7 cellular contexts compared by ENCODE assay signal in genomic region chr3:50316657-50317242, GRCh38. TPM values are rescaled to one million over a fixed set of nuclear protein-coding genes. Genes with fewer than 3 reads are reported as not detected.
DNase-seq lines count a peak whose midpoint lies in the region; ATAC-seq and TF ChIP-seq lines count a peak whose summit lies in the region.

No MANE protein-coding gene starts in this region.

- peak; percentile 10 for TF ChIP-seq CTCF in foreskin keratinocyte (conservative IDR thresholded peaks at IDR 0.05)

- H3K27me3 ChIP-seq in foreskin keratinocyte, result no peaks in the 10 kb centered on the region

- peak; percentile 89 for ATAC-seq in foreskin keratinocyte
- no peak for ATAC-seq in HG02759 (IDR thresholded peaks at IDR 0.05; ENCODE audit: unreplicated experiment)
- ATAC-seq in HG03159 (IDR thresholded peaks at IDR 0.05; ENCODE audit: unreplicated experiment), result no peak

- peak overlapping the region; percentile 77 for H3K27ac ChIP-seq in foreskin keratinocyte

- DNase-seq in NAMALWA (ENCODE audit: low spot score) (peak; percentile 28), foreskin keratinocyte (peak; percentile 95 to 97), NCI-H1105 (lab: John Stamatoyannopoulos, UW) (no peak)
- DNase-seq in activated CD8-positive, alpha-beta memory T cell treated with anti-CD3 and anti-CD28 coated beads for 24 hours, result peak; percentile 81
- peak; percentile 28 for DNase-seq in stimulated activated CD8-positive, alpha-beta memory T cell treated with anti-CD3 and anti-CD28 coated beads, Interleukin-15, amount 100 ng/mL, for 24 hours (ENCODE audit: low read depth)

- peaks cover 13% of the 10 kb centered on the region for H3K4me1 ChIP-seq in foreskin keratinocyte

RNA-seq across cellular contexts. Expression of gene HYAL2, which starts 5.8 kb away (rescaled TPM):
- total RNA-seq in foreskin keratinocyte, result 57.8 and 59.1 TPM in 2 replicates
- 59.2 and 60.3 TPM in 2 replicates for polyA plus RNA-seq in foreskin keratinocyte

RNA-seq across cellular contexts. Expression of gene TUSC2, which starts 11.3 kb away (rescaled TPM):
- total RNA-seq in foreskin keratinocyte, result 21.8 and 23.6 TPM in 2 replicates
- polyA plus RNA-seq in foreskin keratinocyte, result 35.2 and 37.4 TPM in 2 replicates

RNA-seq across cellular contexts. Expression of gene HYAL1, which starts 13.4 kb away (rescaled TPM):
- 2.0 and 3.2 TPM in 2 replicates for total RNA-seq in foreskin keratinocyte
- 1.5 and 2.8 TPM in 2 replicates for polyA plus RNA-seq in foreskin keratinocyte

RNA-seq across cellular contexts. Expression of gene HYAL3, which starts 17.5 kb away (rescaled TPM):
- 8.3 and 8.4 TPM in 2 replicates for total RNA-seq in foreskin keratinocyte
- 11.4 and 12.4 TPM in 2 replicates for polyA plus RNA-seq in foreskin keratinocyte

RNA-seq across cellular contexts. Expression of gene NAA80, which starts 17.5 kb away (rescaled TPM):
- 11.5 and 14.3 TPM in 2 replicates for total RNA-seq in foreskin keratinocyte
- polyA plus RNA-seq in foreskin keratinocyte, result 15.0 and 16.8 TPM in 2 replicates
